In the genomic region with DNA sequence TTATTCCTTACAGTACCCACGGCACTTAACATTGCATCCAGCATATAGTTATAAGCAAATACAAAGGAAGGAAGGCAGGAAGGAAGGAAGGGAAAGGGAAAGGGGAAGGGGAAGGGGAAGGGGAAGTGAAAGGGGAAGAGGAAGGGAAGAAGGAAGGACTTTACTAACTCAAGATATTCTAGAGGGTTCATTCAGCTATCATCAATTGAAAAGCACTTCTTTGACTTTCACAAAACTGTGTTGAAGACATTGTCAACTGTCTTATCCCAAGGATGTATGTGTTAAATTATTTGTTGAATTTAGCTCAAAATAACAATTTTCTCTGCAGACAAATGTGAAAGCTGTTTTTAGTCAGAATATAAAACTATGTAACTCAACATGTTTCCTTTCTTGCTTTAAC, we compare ENCODE assay signal across 33 cellular contexts.
"Had no signal": no experiment of that assay in that cellular context is flagged by ENCODE, and none has a peak within 500 bp of the region (broad histone marks: within the 10 kb centered on the region; RNA-seq: fewer than 3 reads in every experiment).

No MANE protein-coding gene starts in this region.

- DNase-seq: activated B cell treated with CpG ODN at 0.5 μM for 24 hours; activated CD4-positive, alpha-beta memory T cell treated with anti-CD3 and anti-CD28 coated beads for 36 hours; activated CD4-positive, alpha-beta T cell treated with anti-CD3 and anti-CD28 coated beads for 4 hours; activated CD4-positive, alpha-beta T cell treated with anti-CD3 and anti-CD28 coated beads, Interleukin-2, amount 10 ng/mL, durations not matched to agents 24 days and 14 days; activated CD4-positive, alpha-beta T cell treated with anti-CD3 and anti-CD28 coated beads, Interleukin-2, amount 50 U/mL, for 1 hour; activated CD4-positive, alpha-beta T cell treated with anti-CD3 and anti-CD28 coated beads, Interleukin-2, amount 50 U/mL, for 4 hours; activated CD4-positive, CD25-positive, alpha-beta regulatory T cell treated with anti-CD3 and anti-CD28 coated beads, Interleukin-2, amount 50 U/mL, for 72 hours; activated CD8-positive, alpha-beta memory T cell treated with anti-CD3 and anti-CD28 coated beads, Interleukin-2, amount 50 U/mL, for 4 hours; activated CD8-positive, alpha-beta T cell treated with anti-CD3 and anti-CD28 coated beads for 36 hours; activated effector memory CD4-positive, alpha-beta T cell treated with anti-CD3 and anti-CD28 coated beads, Interleukin-2, amount 50 U/mL, for 16 hours; activated gamma-delta T cell treated with Interleukin-2 at 50 U/mL for 16 hours; activated naive CD4-positive, alpha-beta T cell; activated naive CD4-positive, alpha-beta T cell treated with anti-CD3 and anti-CD28 coated beads for 36 hours; activated naive CD4-positive, alpha-beta T cell treated with anti-CD3 and anti-CD28 coated beads, Interleukin-2, amount 50 U/mL, for 16 hours; activated naive CD8-positive, alpha-beta T cell treated with anti-CD3 and anti-CD28 coated beads for 36 hours; activated T-cell treated with anti-CD3 and anti-CD28 coated beads for 4 hours; activated T-cell treated with anti-CD3 and anti-CD28 coated beads, Interleukin-2, amount 50 U/mL, for 1 hour; activated T-cell treated with anti-CD3 and anti-CD28 coated beads, Interleukin-2, amount 50 U/mL, for 4 hours; activated T-cell treated with anti-CD3 and anti-CD28 coated beads, Interleukin-2, amount 50 U/mL, for 72 hours; adrenal gland; amniotic stem cell; aorta; body of pancreas; brain microvascular endothelial cell; central memory CD4-positive, alpha-beta T cell; T-helper 2 cell; T-helper 9 cell had no signal

- H3K4me3 ChIP-seq: adrenal gland, body of pancreas, breast epithelium had no signal

- H3K27me3 ChIP-seq: adrenal gland, body of pancreas, brain microvascular endothelial cell, breast epithelium had no signal

- ATAC-seq: activated CD8-positive, alpha-beta T cell treated with anti-CD3 and anti-CD28 coated beads for 36 hours; activated naive CD4-positive, alpha-beta T cell treated with anti-CD3 and anti-CD28 coated beads, Interleukin-2, amount 50 U/mL, for 72 hours; activated T-cell treated with anti-CD3 and anti-CD28 coated beads, Interleukin-2, amount 50 U/mL, for 4 hours; activated T-cell treated with anti-CD3 and anti-CD28 coated beads, Interleukin-2, amount 50 U/mL, for 72 hours; activated T-helper 17 cell treated with anti-CD3 and anti-CD28 coated beads, Interleukin-2, amount 50 U/mL, for 72 hours; body of pancreas had no signal

- FAIRE-seq: astrocyte, TTC549 had no signal

- H3K27ac ChIP-seq: adrenal gland, body of pancreas, brain microvascular endothelial cell, breast epithelium, VCaP had no signal

- H3K36me3 ChIP-seq: adrenal gland, brain microvascular endothelial cell, breast epithelium had no signal

- H3K9me3 ChIP-seq: adrenal gland, body of pancreas, breast epithelium had no signal

- H3K4me1 ChIP-seq: adrenal gland, body of pancreas, breast epithelium had no signal
